Comparison of ENCODE assay signal across 21 cellular contexts in genomic region chr3:102537122-102537521, GRCh38.
"Had no signal": no experiment of that assay in that cellular context is flagged by ENCODE, and none has a peak within 500 bp of the region (broad histone marks: within the 10 kb centered on the region; RNA-seq: fewer than 3 reads in every experiment).

No MANE protein-coding gene starts in this region.

- H3K79me2 ChIP-seq: hepatocyte had no signal

- H3K4me1 Mint-ChIP-seq: nephron progenitor cell; stimulated activated naive B cell treated with anti-CD40 and anti-IgM and Interleukin-4, amounts not matched to agents 10 μg/mL and 1 μg/mL and 100 μg/mL, for 72 hours; stimulated activated naive CD8-positive, alpha-beta T cell treated with anti-CD3 and anti-CD28 coated beads, Interleukin-15, amount 100 ng/mL, for 72 hours had no signal

- H2AFZ ChIP-seq: hepatocyte had no signal

- H3K9me3 Mint-ChIP-seq: naive B cell; nephron progenitor cell; stimulated activated naive B cell treated with anti-CD40 and anti-IgM and Interleukin-4, amounts not matched to agents 10 μg/mL and 1 μg/mL and 100 μg/mL, for 72 hours; stimulated activated naive CD8-positive, alpha-beta T cell treated with anti-CD3 and anti-CD28 coated beads, Interleukin-15, amount 100 ng/mL, for 72 hours had no signal

- H3K27ac Mint-ChIP-seq: nephron progenitor cell; stimulated activated naive B cell treated with anti-CD40 and anti-IgM and Interleukin-4, amounts not matched to agents 10 μg/mL and 1 μg/mL and 100 μg/mL, for 72 hours; stimulated activated naive CD8-positive, alpha-beta T cell treated with anti-CD3 and anti-CD28 coated beads, Interleukin-15, amount 100 ng/mL, for 72 hours had no signal

- H3K36me3 Mint-ChIP-seq: naive B cell; stimulated activated naive B cell treated with anti-CD40 and anti-IgM and Interleukin-4, amounts not matched to agents 10 μg/mL and 1 μg/mL and 100 μg/mL, for 72 hours had no signal

- H3K9me3 ChIP-seq: neutrophil, psoas muscle, spleen, testis, tibial nerve, upper lobe of right lung, vagina had no signal

- H3K27me3 ChIP-seq: hepatocyte, neutrophil, testis, tibial nerve, upper lobe of right lung, vagina had no signal

- H3K27ac ChIP-seq: hepatocyte, neutrophil, psoas muscle, spleen, testis, tibial nerve, upper lobe of right lung, vagina had no signal

- ATAC-seq: left ventricle myocardium superior had no signal

- DNase-seq: effector CD4-positive, alpha-beta T cell; foreskin melanocyte; kidney; left cardiac atrium; left ventricle myocardium superior; nephron progenitor cell; psoas muscle; spleen; stimulated activated CD4-positive, alpha-beta T cell treated with anti-CD3 and anti-CD28 coated beads, Interleukin-15, amount 100 ng/mL, for 24 hours; stimulated activated CD4-positive, alpha-beta T cell treated with anti-CD3 and anti-CD28 coated beads, Interleukin-1b, Interleukin-23, amount 100 ng/mL, for 48 hours; stimulated activated CD4-positive, alpha-beta T cell treated with anti-CD3 and anti-CD28 coated beads, Interleukin-4, amount 100 ng/mL, for 24 hours; stimulated activated naive B cell treated with anti-CD40 and anti-IgM and Interleukin-4, amounts not matched to agents 10 μg/mL and 1 μg/mL and 100 μg/mL, for 72 hours; stimulated activated naive CD8-positive, alpha-beta T cell treated with anti-CD3 and anti-CD28 coated beads, Interleukin-15, amount 100 ng/mL, for 72 hours; testis; upper lobe of right lung had no signal

- H3K4me1 ChIP-seq: psoas muscle, testis, upper lobe of right lung, vagina had no signal

- H3K4me3 Mint-ChIP-seq: naive B cell; nephron progenitor cell; stimulated activated naive B cell treated with anti-CD40 and anti-IgM and Interleukin-4, amounts not matched to agents 10 μg/mL and 1 μg/mL and 100 μg/mL, for 72 hours; stimulated activated naive CD8-positive, alpha-beta T cell treated with anti-CD3 and anti-CD28 coated beads, Interleukin-15, amount 100 ng/mL, for 72 hours had no signal

- H3K36me3 ChIP-seq: neutrophil, spleen, tibial nerve, upper lobe of right lung, vagina had no signal

- H3K4me3 ChIP-seq: hepatocyte, lung, psoas muscle, spleen, testis, tibial nerve, upper lobe of right lung, vagina had no signal
